In genomic region chr10:30647089-30647488, GRCh38 we compare ENCODE assay signal across 1 cellular context.
A peak's percentile ranks its signal among the peaks of the same experiment; 100 is the strongest.
TF ChIP-seq lines count a peak whose summit lies in the region.

No MANE protein-coding gene starts in this region.

TF ChIP-seq in K562, 482 proteins besides CTCF, POLR2A, EP300 and RAD21:
- TF ChIP-seq ZNF589 (CRISPR knock-in tag; IDR thresholded peaks at IDR 0.05; ENCODE audit: low read depth) (no peak), ZFP36 (IDR thresholded peaks at IDR 0.05; ENCODE audit: low read depth, low read length, partially characterized antibody) (peak; percentile 76)
TF ChIP-seq in K562: peak in this region for 1.
